In genomic region chr1:25826571-25826970, GRCh38 we compare ENCODE assay signal across 25 cellular contexts. TPM values are rescaled to one million over a fixed set of nuclear protein-coding genes. Genes with fewer than 3 reads are reported as not detected.
"Had no signal": no experiment of that assay in that cellular context is flagged by ENCODE, and none has a peak within 500 bp of the region (broad histone marks: within the 10 kb centered on the region; RNA-seq: fewer than 3 reads in every experiment).

No MANE protein-coding gene starts in this region.

- H3K4me1 ChIP-seq: neural progenitor cell had no signal

- DNase-seq: dorsolateral prefrontal cortex; effector CD4-positive, alpha-beta T cell; head of caudate nucleus; left cardiac atrium; left lung; mesenchymal stem cell; naive thymus-derived CD4-positive, alpha-beta T cell; posterior cingulate gyrus; psoas muscle; right cardiac atrium; sigmoid colon; spleen; stimulated activated CD4-positive, alpha-beta T cell treated with anti-CD3 and anti-CD28 coated beads, Interleukin-4, amount 100 ng/mL, for 4 hours; stimulated activated naive CD8-positive, alpha-beta T cell treated with anti-CD3 and anti-CD28 coated beads, Interleukin-15, Interleukin-2, amounts not matched to agents 100 U/mL and 50 U/mL, for 24 hours; substantia nigra; testis; tibial artery; upper lobe of left lung had no signal

- H3K27me3 ChIP-seq: dorsolateral prefrontal cortex, left lung, neural progenitor cell, sigmoid colon, spleen, testis, tibial artery, upper lobe of left lung had no signal

- H3K27me3 Mint-ChIP-seq: naive thymus-derived CD4-positive, alpha-beta T cell; stimulated activated memory B cell treated with anti-CD40 and anti-IgM and Interleukin-4, amounts not matched to agents 10 μg/mL and 1 μg/mL and 100 μg/mL, for 72 hours had no signal

- H3K4me3 Mint-ChIP-seq: mesothelial cell of epicardium; naive thymus-derived CD4-positive, alpha-beta T cell; nephron; neural progenitor cell; stimulated activated memory B cell treated with anti-CD40 and anti-IgM and Interleukin-4, amounts not matched to agents 10 μg/mL and 1 μg/mL and 100 μg/mL, for 72 hours had no signal

- ATAC-seq: left cardiac atrium; left lung; naive thymus-derived CD4-positive, alpha-beta T cell; psoas muscle; right cardiac atrium; stimulated activated memory B cell treated with anti-CD40 and anti-IgM and Interleukin-4, amounts not matched to agents 10 μg/mL and 1 μg/mL and 100 μg/mL, for 72 hours; stimulated activated naive CD8-positive, alpha-beta T cell treated with anti-CD3 and anti-CD28 coated beads, Interleukin-15, Interleukin-2, amounts not matched to agents 100 U/mL and 50 U/mL, for 24 hours had no signal

- H3K27ac Mint-ChIP-seq: mesothelial cell of epicardium; nephron; stimulated activated memory B cell treated with anti-CD40 and anti-IgM and Interleukin-4, amounts not matched to agents 10 μg/mL and 1 μg/mL and 100 μg/mL, for 72 hours had no signal

- FAIRE-seq: colon, frontal cortex, urothelium cell line had no signal

- H3K9ac ChIP-seq: neural progenitor cell had no signal

- H3K9me3 ChIP-seq: left lung, psoas muscle, sigmoid colon, spleen, testis, tibial artery, upper lobe of left lung had no signal

- H3K27ac ChIP-seq: left lung, neural progenitor cell, sigmoid colon, spleen, testis, tibial artery, upper lobe of left lung had no signal

- H3K9me3 Mint-ChIP-seq: mesothelial cell of epicardium; nephron; neural progenitor cell; stimulated activated memory B cell treated with anti-CD40 and anti-IgM and Interleukin-4, amounts not matched to agents 10 μg/mL and 1 μg/mL and 100 μg/mL, for 72 hours had no signal

- H3K4me3 ChIP-seq: dorsolateral prefrontal cortex, left lung, neural progenitor cell, psoas muscle, sigmoid colon, spleen, testis, tibial artery, upper lobe of left lung had no signal

RNA-seq across cellular contexts. Expression of gene AUNIP, which starts 32.7 kb away (rescaled TPM):
- total RNA-seq: sigmoid colon had no signal
- polyA plus RNA-seq: naive thymus-derived CD4-positive, alpha-beta T cell; right cardiac atrium had no signal
